Comparison of ENCODE assay signal across 35 cellular contexts in the genomic region with DNA sequence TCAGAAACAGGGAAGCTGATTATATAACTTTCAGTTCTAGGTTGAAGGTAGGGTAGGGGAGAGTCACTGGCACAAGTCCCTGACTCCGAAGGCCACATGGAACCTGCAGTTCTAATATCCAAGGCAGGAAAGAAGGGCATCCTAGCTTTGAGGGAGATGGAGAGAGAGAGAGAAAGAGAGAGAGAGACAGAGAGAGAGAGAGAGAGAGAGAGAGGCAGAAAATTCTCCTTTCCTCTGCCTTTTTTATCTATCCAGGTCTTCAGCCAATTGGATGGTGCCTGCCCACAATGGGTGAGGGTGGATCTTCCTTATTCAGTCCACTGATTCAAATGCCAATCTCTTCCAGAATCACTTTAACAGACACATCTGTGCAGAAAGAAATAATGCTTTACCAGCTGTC.
"Had no signal": no experiment of that assay in that cellular context is flagged by ENCODE, and none has a peak within 500 bp of the region (broad histone marks: within the 10 kb centered on the region; RNA-seq: fewer than 3 reads in every experiment).

No MANE protein-coding gene starts in this region.

- H3K27me3 ChIP-seq: adrenal gland, body of pancreas, brain microvascular endothelial cell, breast epithelium had no signal

- H3K4me3 ChIP-seq: adrenal gland, body of pancreas, breast epithelium had no signal

- H3K4me1 Mint-ChIP-seq: activated T-helper 17 cell treated with anti-CD3 and anti-CD28 coated beads, Interleukin-2, amount 50 U/mL, for 72 hours; central memory CD8-positive, alpha-beta T cell had no signal

- H3K27ac ChIP-seq: adrenal gland, body of pancreas, brain microvascular endothelial cell, breast epithelium, VCaP had no signal

- H3K36me3 Mint-ChIP-seq: activated CD4-positive, alpha-beta memory T cell treated with anti-CD3 and anti-CD28 coated beads for 36 hours; activated naive CD4-positive, alpha-beta T cell treated with anti-CD3 and anti-CD28 coated beads, Interleukin-2, amount 50 U/mL, for 72 hours; activated naive CD8-positive, alpha-beta T cell treated with anti-CD3 and anti-CD28 coated beads for 36 hours had no signal

- H3K9me3 Mint-ChIP-seq: activated B cell treated with CpG ODN at 0.5 μM for 24 hours; activated CD4-positive, alpha-beta memory T cell treated with anti-CD3 and anti-CD28 coated beads for 36 hours; activated CD4-positive, alpha-beta T cell treated with anti-CD3 and anti-CD28 coated beads, Interleukin-2, amount 10 ng/mL, durations not matched to agents 24 days and 14 days; activated CD8-positive, alpha-beta T cell treated with anti-CD3 and anti-CD28 coated beads for 36 hours; activated naive CD4-positive, alpha-beta T cell treated with anti-CD3 and anti-CD28 coated beads for 36 hours; activated naive CD4-positive, alpha-beta T cell treated with anti-CD3 and anti-CD28 coated beads, Interleukin-2, amount 50 U/mL, for 72 hours; activated naive CD8-positive, alpha-beta T cell treated with anti-CD3 and anti-CD28 coated beads for 36 hours; activated T-cell treated with anti-CD3 and anti-CD28 coated beads, Interleukin-2, amount 50 U/mL, for 4 hours; activated T-cell treated with anti-CD3 and anti-CD28 coated beads, Interleukin-2, amount 50 U/mL, for 72 hours; activated T-helper 1 cell treated with anti-CD3 and anti-CD28 coated beads, Interleukin-12 subunit alpha, Interleukin-12 subunit beta, Interleukin-2, Interleukin-4 antibody, amounts not matched to agents 30 ng/mL and 10 ng/mL and 1 ng/mL, durations not matched to agents 14 hours and 24 hours and 36 hours; activated T-helper 17 cell treated with anti-CD3 and anti-CD28 coated beads, Interleukin-2, amount 50 U/mL, for 72 hours; central memory CD8-positive, alpha-beta T cell; T-helper 1 cell treated with Interleukin-12 subunit alpha and Interleukin-12 subunit beta and Interleukin-4 antibody, amounts not matched to agents 30 μg/mL and 1 μg/mL, for 36 hours; T-helper 2 cell treated with Interferon-gamma antibody and Interleukin-4, amounts not matched to agents 5 μg/mL and 100 μg/mL, for 36 hours had no signal

- H3K36me3 ChIP-seq: adrenal gland, brain microvascular endothelial cell, breast epithelium had no signal

- H3K27ac Mint-ChIP-seq: activated B cell treated with CpG ODN at 0.5 μM for 24 hours; activated CD4-positive, alpha-beta memory T cell treated with anti-CD3 and anti-CD28 coated beads for 36 hours; activated CD4-positive, alpha-beta T cell treated with anti-CD3 and anti-CD28 coated beads, Interleukin-2, amount 10 ng/mL, durations not matched to agents 24 days and 14 days; activated CD8-positive, alpha-beta T cell treated with anti-CD3 and anti-CD28 coated beads for 36 hours; activated naive CD4-positive, alpha-beta T cell treated with anti-CD3 and anti-CD28 coated beads for 36 hours; activated naive CD4-positive, alpha-beta T cell treated with anti-CD3 and anti-CD28 coated beads, Interleukin-2, amount 50 U/mL, for 72 hours; activated naive CD8-positive, alpha-beta T cell treated with anti-CD3 and anti-CD28 coated beads for 36 hours; activated T-cell treated with anti-CD3 and anti-CD28 coated beads, Interleukin-2, amount 50 U/mL, for 72 hours; activated T-helper 1 cell treated with anti-CD3 and anti-CD28 coated beads, Interleukin-12 subunit alpha, Interleukin-12 subunit beta, Interleukin-2, Interleukin-4 antibody, amounts not matched to agents 30 ng/mL and 10 ng/mL and 1 ng/mL, durations not matched to agents 14 hours and 24 hours and 36 hours; activated T-helper 17 cell treated with anti-CD3 and anti-CD28 coated beads, Interleukin-2, amount 50 U/mL, for 72 hours; T-helper 1 cell treated with Interleukin-12 subunit alpha and Interleukin-12 subunit beta and Interleukin-4 antibody, amounts not matched to agents 30 μg/mL and 1 μg/mL, for 36 hours; T-helper 2 cell treated with Interferon-gamma antibody and Interleukin-4, amounts not matched to agents 5 μg/mL and 100 μg/mL, for 36 hours had no signal

- ATAC-seq: activated CD8-positive, alpha-beta T cell treated with anti-CD3 and anti-CD28 coated beads for 36 hours; activated naive CD4-positive, alpha-beta T cell treated with anti-CD3 and anti-CD28 coated beads, Interleukin-2, amount 50 U/mL, for 72 hours; activated T-cell treated with anti-CD3 and anti-CD28 coated beads, Interleukin-2, amount 50 U/mL, for 4 hours; activated T-cell treated with anti-CD3 and anti-CD28 coated beads, Interleukin-2, amount 50 U/mL, for 72 hours; activated T-helper 17 cell treated with anti-CD3 and anti-CD28 coated beads, Interleukin-2, amount 50 U/mL, for 72 hours; body of pancreas had no signal

- H3K9me3 ChIP-seq: adrenal gland, body of pancreas, breast epithelium had no signal

- DNase-seq: activated B cell treated with CpG ODN at 0.5 μM for 24 hours; activated CD4-positive, alpha-beta memory T cell treated with anti-CD3 and anti-CD28 coated beads for 36 hours; activated CD4-positive, alpha-beta T cell treated with anti-CD3 and anti-CD28 coated beads for 4 hours; activated CD4-positive, alpha-beta T cell treated with anti-CD3 and anti-CD28 coated beads, Interleukin-2, amount 10 ng/mL, durations not matched to agents 24 days and 14 days; activated CD4-positive, alpha-beta T cell treated with anti-CD3 and anti-CD28 coated beads, Interleukin-2, amount 50 U/mL, for 1 hour; activated CD4-positive, alpha-beta T cell treated with anti-CD3 and anti-CD28 coated beads, Interleukin-2, amount 50 U/mL, for 4 hours; activated CD4-positive, CD25-positive, alpha-beta regulatory T cell treated with anti-CD3 and anti-CD28 coated beads, Interleukin-2, amount 50 U/mL, for 72 hours; activated CD8-positive, alpha-beta memory T cell treated with anti-CD3 and anti-CD28 coated beads, Interleukin-2, amount 50 U/mL, for 4 hours; activated CD8-positive, alpha-beta T cell treated with anti-CD3 and anti-CD28 coated beads for 36 hours; activated effector memory CD4-positive, alpha-beta T cell treated with anti-CD3 and anti-CD28 coated beads, Interleukin-2, amount 50 U/mL, for 16 hours; activated gamma-delta T cell treated with Interleukin-2 at 50 U/mL for 16 hours; activated naive CD4-positive, alpha-beta T cell; activated naive CD4-positive, alpha-beta T cell treated with anti-CD3 and anti-CD28 coated beads for 36 hours; activated naive CD4-positive, alpha-beta T cell treated with anti-CD3 and anti-CD28 coated beads, Interleukin-2, amount 50 U/mL, for 16 hours; activated naive CD8-positive, alpha-beta T cell treated with anti-CD3 and anti-CD28 coated beads for 36 hours; activated T-cell treated with anti-CD3 and anti-CD28 coated beads for 4 hours; activated T-cell treated with anti-CD3 and anti-CD28 coated beads, Interleukin-2, amount 50 U/mL, for 1 hour; activated T-cell treated with anti-CD3 and anti-CD28 coated beads, Interleukin-2, amount 50 U/mL, for 4 hours; activated T-cell treated with anti-CD3 and anti-CD28 coated beads, Interleukin-2, amount 50 U/mL, for 72 hours; adrenal gland; amniotic stem cell; aorta; body of pancreas; brain microvascular endothelial cell; cerebellar nuclear complex; T-helper 2 cell; T-helper 9 cell had no signal

- H3K4me3 Mint-ChIP-seq: activated B cell treated with CpG ODN at 0.5 μM for 24 hours; activated CD4-positive, alpha-beta memory T cell treated with anti-CD3 and anti-CD28 coated beads for 36 hours; activated CD4-positive, alpha-beta T cell treated with anti-CD3 and anti-CD28 coated beads, Interleukin-2, amount 10 ng/mL, durations not matched to agents 24 days and 14 days; activated CD8-positive, alpha-beta T cell treated with anti-CD3 and anti-CD28 coated beads for 36 hours; activated naive CD4-positive, alpha-beta T cell treated with anti-CD3 and anti-CD28 coated beads for 36 hours; activated naive CD8-positive, alpha-beta T cell treated with anti-CD3 and anti-CD28 coated beads for 36 hours; activated T-cell treated with anti-CD3 and anti-CD28 coated beads, Interleukin-2, amount 50 U/mL, for 4 hours; activated T-cell treated with anti-CD3 and anti-CD28 coated beads, Interleukin-2, amount 50 U/mL, for 72 hours; activated T-helper 1 cell treated with anti-CD3 and anti-CD28 coated beads, Interleukin-12 subunit alpha, Interleukin-12 subunit beta, Interleukin-2, Interleukin-4 antibody, amounts not matched to agents 30 ng/mL and 10 ng/mL and 1 ng/mL, durations not matched to agents 14 hours and 24 hours and 36 hours; activated T-helper 17 cell treated with anti-CD3 and anti-CD28 coated beads, Interleukin-2, amount 50 U/mL, for 72 hours; central memory CD8-positive, alpha-beta T cell; T-helper 1 cell treated with Interleukin-12 subunit alpha and Interleukin-12 subunit beta and Interleukin-4 antibody, amounts not matched to agents 30 μg/mL and 1 μg/mL, for 36 hours; T-helper 2 cell treated with Interferon-gamma antibody and Interleukin-4, amounts not matched to agents 5 μg/mL and 100 μg/mL, for 36 hours had no signal

- H3K27me3 Mint-ChIP-seq: activated B cell treated with CpG ODN at 0.5 μM for 24 hours; activated CD4-positive, alpha-beta memory T cell treated with anti-CD3 and anti-CD28 coated beads for 36 hours; activated CD8-positive, alpha-beta T cell treated with anti-CD3 and anti-CD28 coated beads for 36 hours; activated naive CD8-positive, alpha-beta T cell treated with anti-CD3 and anti-CD28 coated beads for 36 hours; central memory CD8-positive, alpha-beta T cell had no signal

- H3K4me1 ChIP-seq: adrenal gland, body of pancreas, breast epithelium had no signal
